Comparison of ENCODE assay signal across 9 cellular contexts in the genomic region with DNA sequence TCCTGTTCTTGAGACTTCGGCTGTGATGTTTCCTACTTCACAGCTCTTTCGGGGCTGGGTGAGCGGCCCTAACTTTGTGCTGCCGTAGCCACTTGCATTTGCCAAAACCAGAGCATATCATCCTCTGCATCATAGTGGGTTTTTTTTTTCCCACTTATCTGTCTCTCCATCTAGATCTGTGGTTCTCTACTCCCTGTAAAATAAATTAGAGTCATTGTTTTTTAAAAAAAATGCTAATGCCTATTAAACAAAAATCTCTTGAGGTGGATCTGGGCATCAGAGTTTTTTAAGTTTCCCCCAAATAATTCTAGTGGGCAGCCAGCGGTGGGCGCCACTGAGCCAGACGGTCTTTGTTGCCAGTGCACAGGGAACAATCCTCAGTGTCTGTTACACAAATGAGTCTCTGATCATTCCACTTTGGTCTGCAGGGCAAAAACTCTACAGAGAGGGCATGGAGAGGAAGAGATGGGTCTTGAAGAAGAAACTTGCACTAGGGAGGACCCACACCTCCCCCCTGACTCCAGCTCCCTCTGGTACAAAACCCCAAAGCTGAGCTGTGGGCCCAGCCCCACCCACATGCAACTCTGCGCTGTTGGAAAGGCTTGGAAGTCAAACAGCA.
DNase-seq lines count a peak whose midpoint lies in the region; ATAC-seq and TF ChIP-seq lines count a peak whose summit lies in the region.
"Had no signal": no experiment of that assay in that cellular context is flagged by ENCODE, and none has a peak within 500 bp of the region (broad histone marks: within the 10 kb centered on the region; RNA-seq: fewer than 3 reads in every experiment).

No MANE protein-coding gene starts in this region.

- no peak overlapping the region for H3K9ac ChIP-seq in colonic mucosa (ENCODE audit: low read depth in 2 of 2, low read length in 2 of 2)

- DNase-seq in NCI-H2107 treated with DMSO at 0.1 percent for 48 hours (lab: John Stamatoyannopoulos, UW; ENCODE audit: unreplicated experiment) = peak; percentile 55
- DNase-seq in NCI-H2107 (lab: John Stamatoyannopoulos, UW) = no peak
- DNase-seq in Peyer's patch = no peak
- DNase-seq in colonic mucosa = no peak
- peak; percentile 73 for DNase-seq in stimulated activated CD8-positive, alpha-beta memory T cell treated with anti-CD3 and anti-CD28 coated beads, Interleukin-4, amount 100 ng/mL, for 48 hours
- no peak for DNase-seq in NCI-H2171 (lab: John Stamatoyannopoulos, UW)
- no peak for DNase-seq in cerebellar nuclear complex (lab: John Stamatoyannopoulos, UW)
- DNase-seq: NCI-H2227 treated with DMSO at 0.1 percent for 48 hours had no signal

- TF ChIP-seq CTCF in Peyer's patch (IDR thresholded peaks at IDR 0.05) (peak in 4 of 6 experiments; percentile 16 to 33 (median 30)), colonic mucosa (IDR thresholded peaks at IDR 0.05) (peak; percentile 40)

- no peak for ATAC-seq in HG03378 (IDR thresholded peaks at IDR 0.05; ENCODE audit: unreplicated experiment)

- H3K9me3 ChIP-seq in Peyer's patch (no peaks in the 10 kb centered on the region), colonic mucosa (no peaks in the 10 kb centered on the region)

- H3K36me3 ChIP-seq in Peyer's patch = no peaks in the 10 kb centered on the region
- no peaks in the 10 kb centered on the region for H3K36me3 ChIP-seq in colonic mucosa

- no peak overlapping the region for H3K4me3 ChIP-seq in Peyer's patch
- no peak overlapping the region for H3K4me3 ChIP-seq in colonic mucosa

- intact Hi-C loops in colonic mucosa (cut with DNase I) = no loop called here

- H3K27me3 ChIP-seq in Peyer's patch (no peaks in the 10 kb centered on the region), colonic mucosa (no peaks in the 10 kb centered on the region)

- H3K4me1 ChIP-seq in Peyer's patch (peaks cover 0 to 19% (median 10%) of the 10 kb centered on the region in 4 donors), colonic mucosa (peaks cover 6% of the 10 kb centered on the region)

- H3K27ac ChIP-seq in Peyer's patch (peak overlapping the region in 1 of 4 donors; percentile 75), colonic mucosa (no peak overlapping the region)

- TF ChIP-seq POLR2A in Peyer's patch (IDR thresholded peaks at IDR 0.05) = no peak

Comparison
In these comparisons a context has a peak if more than half of its experiments do, and no peak if none do; other contexts are left out.
1. DNase-seq: peak in NCI-H2107 treated with DMSO at 0.1 percent for 48 hours (single experiment) and stimulated activated CD8-positive, alpha-beta memory T cell treated with anti-CD3 and anti-CD28 coated beads, Interleukin-4, amount 100 ng/mL, for 48 hours (single experiment); none in NCI-H2107 (single experiment), Peyer's patch (0 of 3), colonic mucosa (single experiment), NCI-H2171 (single experiment) and cerebellar nuclear complex (0 of 2).